Comparison of ENCODE assay signal across 8 cellular contexts in the genomic region with DNA sequence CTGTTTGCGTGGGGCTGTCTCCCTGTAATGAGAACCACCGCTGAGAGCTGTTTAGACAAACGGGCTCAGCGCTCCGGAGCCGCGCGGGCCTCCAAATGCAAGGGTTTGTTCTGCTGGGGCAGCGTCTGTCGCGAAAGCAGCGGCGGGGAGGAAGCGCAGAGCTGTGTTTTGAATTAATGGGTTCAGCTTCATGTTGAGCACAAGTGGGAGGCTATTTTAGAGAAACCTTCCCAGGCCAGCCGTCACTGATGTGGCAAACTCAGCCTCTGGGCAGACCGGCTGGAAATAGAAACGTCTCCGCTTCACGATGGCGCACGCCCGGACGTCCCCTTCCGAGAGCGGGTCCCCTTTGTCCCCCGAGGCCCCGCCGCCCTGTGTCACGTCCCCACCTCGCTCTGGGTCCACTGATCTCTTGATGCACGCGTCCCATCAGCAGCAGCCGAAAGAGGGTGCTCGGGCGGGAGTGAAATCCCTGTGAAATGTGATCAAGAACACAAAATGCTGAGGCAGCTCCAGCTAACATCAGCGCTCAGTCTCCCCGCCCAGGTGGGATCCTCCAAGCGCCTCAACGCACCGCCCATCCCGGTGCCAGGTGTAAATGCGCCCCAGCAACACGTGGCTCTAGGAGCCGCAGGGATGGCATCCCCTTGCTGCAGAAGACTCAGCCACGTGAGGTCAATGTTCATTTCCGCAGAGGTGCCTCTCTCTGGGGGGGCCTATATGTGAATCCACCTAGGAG. TPM values are rescaled to one million over a fixed set of nuclear protein-coding genes. Genes with fewer than 3 reads are reported as not detected.
DNase-seq lines count a peak whose midpoint lies in the region; ATAC-seq and TF ChIP-seq lines count a peak whose summit lies in the region.

No MANE protein-coding gene starts in this region.

- peaks cover 0 to 17% (median 0%) of the 10 kb centered on the region in 9 donors for H3K27me3 ChIP-seq in heart left ventricle

- DNase-seq in activated gamma-delta T cell treated with Interleukin-2 at 50 U/mL for 16 hours (peak; percentile 3), activated gamma-delta T cell (lab: John Stamatoyannopoulos, UW) (no peak), heart left ventricle (peak; percentile 21 to 65 (median 28)), occipital lobe (lab: John Stamatoyannopoulos, UW) (peak; percentile 49)

- peak overlapping the region in 8 of 12 donors; percentile 2 to 77 (median 58) for H3K27ac ChIP-seq in heart left ventricle

- no peak for TF ChIP-seq POLR2A in heart left ventricle (IDR thresholded peaks at IDR 0.05)

- ATAC-seq in heart left ventricle (peak; percentile 47 to 85 (median 78)), HG03196 (IDR thresholded peaks at IDR 0.05; ENCODE audit: unreplicated experiment) (no peak), HG03565 (IDR thresholded peaks at IDR 0.05; ENCODE audit: unreplicated experiment) (no peak), GM21515 (IDR thresholded peaks at IDR 0.05; ENCODE audit: unreplicated experiment) (no peak)

- TF ChIP-seq CTCF in WI38 (IDR thresholded peaks at IDR 0.05; ENCODE audit: low read depth, low read length) (no peak), heart left ventricle (IDR thresholded peaks at IDR 0.05) (peak in 1 of 12 donors; percentile 13)

- intact Hi-C loops in heart left ventricle (cut with DNase I), result no loop called here

- 2 to 4% (median 3%) methylated on average over 24 to 46 of the region's 46 CpGs for WGBS in heart left ventricle, 4 donors

- peaks cover 0 to 16% (median 2%) of the 10 kb centered on the region in 12 donors for H3K4me1 ChIP-seq in heart left ventricle

- H3K36me3 ChIP-seq in heart left ventricle, result no peaks in the 10 kb centered on the region

- H3K9me3 ChIP-seq in heart left ventricle, result no peaks in the 10 kb centered on the region

- H3K4me3 ChIP-seq in WI38 (ENCODE audit: low read depth, low read length) (peak overlapping the region; percentile 57), heart left ventricle (peak overlapping the region in 11 of 12 donors; percentile 15 to 64 (median 51))

RNA-seq across cellular contexts. Expression of a gene that starts 44.9 kb away (rescaled TPM):
- total RNA-seq in heart left ventricle (10 to 100 TPM; 10.8 to 44.7 (median 24.8) TPM), occipital lobe (2.3 TPM)
- polyA plus RNA-seq in heart left ventricle, result 10 to 100 TPM in 1 of 2 donors, 1 to 10 TPM in 1; 5.3 to 53.3 TPM

Comparison
In these comparisons a context has a peak if more than half of its experiments do, and no peak if none do; other contexts are left out.
1. ATAC-seq: peak in heart left ventricle (4 of 4); none in HG03196 (single experiment), HG03565 (single experiment) and GM21515 (single experiment).